Comparison of ENCODE assay signal across 1 cellular context in genomic region chr11:34439521-34440258, GRCh38.
TF ChIP-seq lines count a peak whose summit lies in the region.

No MANE protein-coding gene starts in this region.

TF ChIP-seq in HepG2, 621 proteins besides CTCF, POLR2A, EP300 and RAD21 (continued from another document and continues in another):
- TF ChIP-seq ZNF687 (CRISPR knock-in tag; IDR thresholded peaks at IDR 0.05), result no peak
- TF ChIP-seq KLF6 (CRISPR knock-in tag; IDR thresholded peaks at IDR 0.05), result 0 out of 2 replicates have a peak, but pooled peaks have one; percentile 48
- TF ChIP-seq RBFOX2 (IDR thresholded peaks at IDR 0.05; ENCODE audit: low read depth, low read length), result peak; percentile 43
- no peak for TF ChIP-seq ZBTB37 (CRISPR knock-in tag; IDR thresholded peaks at IDR 0.05)
- TF ChIP-seq ZNF609 (CRISPR knock-in tag; IDR thresholded peaks at IDR 0.05; ENCODE audit: borderline replicate concordance), result no peak
- 0 out of 2 replicates have a peak, but pooled peaks have one; percentile 15 for TF ChIP-seq NAIF1 (CRISPR knock-in tag; IDR thresholded peaks at IDR 0.05; ENCODE audit: borderline replicate concordance)
- no peak for TF ChIP-seq ZNF224 (CRISPR knock-in tag; IDR thresholded peaks at IDR 0.05)
- TF ChIP-seq DRAP1 (CRISPR knock-in tag; IDR thresholded peaks at IDR 0.05), result 0 out of 2 replicates have a peak, but pooled peaks have one; percentile 37
- peak; percentile 70; the same call in 1 of the 2 replicates for TF ChIP-seq HIC2 (CRISPR knock-in tag; IDR thresholded peaks at IDR 0.05; ENCODE audit: low read depth)
- 0 out of 2 replicates have a peak, but pooled peaks have one; percentile 3 for TF ChIP-seq NR2C2 (CRISPR knock-in tag; IDR thresholded peaks at IDR 0.05; ENCODE audit: borderline replicate concordance)
- no peak for TF ChIP-seq ARID2 (CRISPR knock-in tag; IDR thresholded peaks at IDR 0.05; ENCODE audit: borderline replicate concordance)
- peak; percentile 11; the same call in 1 of the 2 replicates for TF ChIP-seq POGZ (CRISPR knock-in tag; IDR thresholded peaks at IDR 0.05)
- TF ChIP-seq ZNF800 (CRISPR knock-in tag; IDR thresholded peaks at IDR 0.05), result 0 out of 2 replicates have a peak, but pooled peaks have one; percentile 46
- no peak for TF ChIP-seq ELF4 (CRISPR knock-in tag; IDR thresholded peaks at IDR 0.05; ENCODE audit: borderline replicate concordance)
- TF ChIP-seq NR2F6 (IDR thresholded peaks at IDR 0.05), result no peak
- TF ChIP-seq NR2F6 (CRISPR knock-in tag; IDR thresholded peaks at IDR 0.05), result no peak; the same call in 1 of the 2 replicates
- TF ChIP-seq ZNF670 (CRISPR knock-in tag; IDR thresholded peaks at IDR 0.05; ENCODE audit: borderline replicate concordance), result 0 out of 2 replicates have a peak, but pooled peaks have one; percentile 42
- TF ChIP-seq MAFK (conservative IDR thresholded peaks at IDR 0.05 in 1 of 2, IDR thresholded peaks at IDR 0.05 in 1 of 2; ENCODE audit: low read length in 2 of 2), result no peak
- peak; percentile 59; the same call in 1 of the 2 replicates for TF ChIP-seq RXRB (CRISPR knock-in tag; IDR thresholded peaks at IDR 0.05; ENCODE audit: borderline replicate concordance)
- 0 out of 2 replicates have a peak, but pooled peaks have one; percentile 23 for TF ChIP-seq TGIF2 (CRISPR knock-in tag; IDR thresholded peaks at IDR 0.05)
- no peak for TF ChIP-seq GLI4 (CRISPR knock-in tag; IDR thresholded peaks at IDR 0.05; ENCODE audit: borderline replicate concordance)
- 0 out of 2 replicates have a peak, but pooled peaks have one; percentile 52 for TF ChIP-seq BRCA1 (CRISPR knock-in tag; IDR thresholded peaks at IDR 0.05)
- peak; percentile 45; the same call in 1 of the 2 replicates for TF ChIP-seq ZBTB43 (CRISPR knock-in tag; conservative IDR thresholded peaks at IDR 0.05)
- no peak for TF ChIP-seq ATF7 (IDR thresholded peaks at IDR 0.05)
- TF ChIP-seq ATF7 (CRISPR knock-in tag; IDR thresholded peaks at IDR 0.05), result no peak
- TF ChIP-seq NRL (CRISPR knock-in tag; IDR thresholded peaks at IDR 0.05; ENCODE audit: borderline replicate concordance), result no peak
- peak; percentile 27; the same call in 1 of the 2 replicates for TF ChIP-seq ZNF331 (CRISPR knock-in tag; IDR thresholded peaks at IDR 0.05)
- 0 out of 2 replicates have a peak, but pooled peaks have one; percentile 23 for TF ChIP-seq ARID4A (CRISPR knock-in tag; IDR thresholded peaks at IDR 0.05; ENCODE audit: borderline replicate concordance)
- no peak for TF ChIP-seq ZC3H13 (CRISPR knock-in tag; IDR thresholded peaks at IDR 0.05)
- TF ChIP-seq ZNF530 (CRISPR knock-in tag; IDR thresholded peaks at IDR 0.05; ENCODE audit: low read depth), result no peak
- TF ChIP-seq PCBP2 (optimal IDR thresholded peaks at IDR 0.05; ENCODE audit: low read depth, low read length, poor library complexity, severe bottlenecking), result no peak
- peak; percentile 17; the same call in 1 of the 2 replicates for TF ChIP-seq NR2F2 (IDR thresholded peaks at IDR 0.05; ENCODE audit: borderline replicate concordance, low read depth)
- 0 out of 2 replicates have a peak, but pooled peaks have one; percentile 48 for TF ChIP-seq DNMT3B (CRISPR knock-in tag; conservative IDR thresholded peaks at IDR 0.05)
- TF ChIP-seq KMT2A (CRISPR knock-in tag; IDR thresholded peaks at IDR 0.05), result peak; percentile 23; the same call in 1 of the 2 replicates
- TF ChIP-seq ZNF781 (CRISPR knock-in tag; IDR thresholded peaks at IDR 0.05; ENCODE audit: borderline replicate concordance, not compliant biosample characterization), result peak; percentile 39
- no peak for TF ChIP-seq CHCHD3 (CRISPR knock-in tag; IDR thresholded peaks at IDR 0.05)
- TF ChIP-seq MXD3 (CRISPR knock-in tag; IDR thresholded peaks at IDR 0.05), result no peak
- TF ChIP-seq ZNF644 (CRISPR knock-in tag; IDR thresholded peaks at IDR 0.05; ENCODE audit: low read depth), result peak; percentile 78
